35 cellular contexts compared by ENCODE assay signal in the genomic region with DNA sequence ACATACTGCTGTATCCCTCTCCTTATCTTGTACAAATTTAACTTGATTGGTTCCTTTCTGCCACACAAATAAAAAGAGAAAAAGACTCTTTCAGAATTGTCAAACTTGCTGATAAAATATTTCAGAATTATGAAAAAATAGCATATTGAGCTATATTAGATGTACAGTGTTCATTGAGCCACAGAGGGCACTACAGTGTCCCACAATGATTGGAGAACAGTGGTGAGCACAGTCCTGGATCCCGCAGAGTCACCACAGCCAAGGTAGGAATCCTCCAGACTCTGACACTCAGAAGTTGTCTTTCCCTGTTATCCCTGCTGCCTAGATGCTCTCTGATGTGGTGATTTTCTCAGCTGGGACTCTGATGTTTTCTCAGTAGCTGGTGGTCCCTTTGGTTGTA.
"Had no signal": no experiment of that assay in that cellular context is flagged by ENCODE, and none has a peak within 500 bp of the region (broad histone marks: within the 10 kb centered on the region; RNA-seq: fewer than 3 reads in every experiment).

No MANE protein-coding gene starts in this region.

- H3K9me3 ChIP-seq: adrenal gland, body of pancreas, colonic mucosa had no signal

- H3K4me1 ChIP-seq: adrenal gland, colonic mucosa had no signal

- FAIRE-seq: endometrium, endothelial cell of umbilical vein, frontal cortex had no signal

- H3K4me3 ChIP-seq: adrenal gland, body of pancreas, cardiac muscle cell, colonic mucosa had no signal

- H3K9me3 Mint-ChIP-seq: activated B cell treated with CpG ODN at 0.5 μM for 24 hours; activated CD8-positive, alpha-beta T cell treated with anti-CD3 and anti-CD28 coated beads for 36 hours; activated naive CD4-positive, alpha-beta T cell treated with anti-CD3 and anti-CD28 coated beads for 36 hours; activated naive CD4-positive, alpha-beta T cell treated with anti-CD3 and anti-CD28 coated beads, Interleukin-2, amount 50 U/mL, for 24 hours; activated naive CD8-positive, alpha-beta T cell treated with anti-CD3 and anti-CD28 coated beads for 36 hours; activated naive CD8-positive, alpha-beta T cell treated with anti-CD3 and anti-CD28 coated beads, Interleukin-2, amount 50 U/mL, for 24 hours; activated T-helper 1 cell treated with anti-CD3 and anti-CD28 coated beads, Interleukin-12 subunit alpha, Interleukin-12 subunit beta, Interleukin-2, Interleukin-4 antibody, amounts not matched to agents 30 ng/mL and 10 ng/mL and 1 ng/mL, durations not matched to agents 14 hours and 24 hours and 36 hours; activated T-helper 2 cell treated with anti-CD3 and anti-CD28 coated beads, Interferon-gamma antibody, Interleukin-2, Interleukin-4, amounts not matched to agents 10 μg/mL and 5 μg/mL and 100 μg/mL, durations not matched to agents 14 hours and 24 hours and 36 hours; T-helper 2 cell treated with Interferon-gamma antibody and Interleukin-4, amounts not matched to agents 5 μg/mL and 100 μg/mL, for 36 hours had no signal

- H3K27me3 Mint-ChIP-seq: activated B cell treated with CpG ODN at 0.5 μM for 24 hours; activated CD8-positive, alpha-beta T cell treated with anti-CD3 and anti-CD28 coated beads for 36 hours; activated naive CD4-positive, alpha-beta T cell treated with anti-CD3 and anti-CD28 coated beads, Interleukin-2, amount 50 U/mL, for 24 hours; activated naive CD8-positive, alpha-beta T cell treated with anti-CD3 and anti-CD28 coated beads, Interleukin-2, amount 50 U/mL, for 24 hours; T-helper 17 cell had no signal

- DNase-seq: activated B cell treated with CpG ODN at 0.5 μM for 24 hours; activated CD4-positive, alpha-beta T cell treated with anti-CD3 and anti-CD28 coated beads for 48 hours; activated CD4-positive, alpha-beta T cell treated with anti-CD3 and anti-CD28 coated beads, Interleukin-2, amount 50 U/mL, for 1 hour; activated CD4-positive, alpha-beta T cell treated with anti-CD3 and anti-CD28 coated beads, Interleukin-2, amount 50 U/mL, for 48 hours; activated CD8-positive, alpha-beta memory T cell treated with anti-CD3 and anti-CD28 coated beads for 24 hours; activated CD8-positive, alpha-beta T cell treated with anti-CD3 and anti-CD28 coated beads for 36 hours; activated effector memory CD4-positive, alpha-beta T cell treated with anti-CD3 and anti-CD28 coated beads, Interleukin-2, amount 50 U/mL, for 16 hours; activated naive CD4-positive, alpha-beta T cell treated with anti-CD3 and anti-CD28 coated beads for 36 hours; activated naive CD8-positive, alpha-beta T cell treated with anti-CD3 and anti-CD28 coated beads for 36 hours; activated naive CD8-positive, alpha-beta T cell treated with anti-CD3 and anti-CD28 coated beads, Interleukin-2, amount 50 U/mL, for 24 hours; activated T-cell treated with anti-CD3 and anti-CD28 coated beads, Interleukin-2, amount 50 U/mL, for 1 hour; activated T-cell treated with anti-CD3 and anti-CD28 coated beads, Interleukin-2, amount 50 U/mL, for 48 hours; adrenal gland; amygdala; aorta; body of pancreas; central memory CD4-positive, alpha-beta T cell; cerebellar nuclear complex; colonic mucosa; effector CD8-positive, alpha-beta T cell; head of caudate nucleus; T-helper 1 cell; T-helper 17 cell; T1000; WERI-Rb-1 had no signal

- H3K36me3 ChIP-seq: adrenal gland, cardiac muscle cell, colonic mucosa, WERI-Rb-1 had no signal

- H3K36me3 Mint-ChIP-seq: activated naive CD4-positive, alpha-beta T cell treated with anti-CD3 and anti-CD28 coated beads, Interleukin-2, amount 50 U/mL, for 24 hours; activated naive CD8-positive, alpha-beta T cell treated with anti-CD3 and anti-CD28 coated beads for 36 hours had no signal

- ATAC-seq: activated CD4-positive, CD25-positive, alpha-beta regulatory T cell treated with anti-CD3 and anti-CD28 coated beads, Interleukin-2, amount 50 U/mL, for 24 hours; activated CD8-positive, alpha-beta T cell treated with anti-CD3 and anti-CD28 coated beads for 36 hours; activated naive CD8-positive, alpha-beta T cell treated with anti-CD3 and anti-CD28 coated beads, Interleukin-2, amount 50 U/mL, for 24 hours; esophagus mucosa; T-helper 17 cell had no signal

- H3K27ac ChIP-seq: adrenal gland, body of pancreas, cardiac muscle cell, colonic mucosa, WERI-Rb-1 had no signal

- H3K27me3 ChIP-seq: adrenal gland, body of pancreas, cardiac muscle cell, colonic mucosa had no signal

- H3K4me3 Mint-ChIP-seq: activated B cell treated with CpG ODN at 0.5 μM for 24 hours; activated CD8-positive, alpha-beta T cell treated with anti-CD3 and anti-CD28 coated beads for 36 hours; activated naive CD4-positive, alpha-beta T cell treated with anti-CD3 and anti-CD28 coated beads for 36 hours; activated naive CD4-positive, alpha-beta T cell treated with anti-CD3 and anti-CD28 coated beads, Interleukin-2, amount 50 U/mL, for 24 hours; activated naive CD8-positive, alpha-beta T cell treated with anti-CD3 and anti-CD28 coated beads for 36 hours; activated naive CD8-positive, alpha-beta T cell treated with anti-CD3 and anti-CD28 coated beads, Interleukin-2, amount 50 U/mL, for 24 hours; activated T-helper 1 cell treated with anti-CD3 and anti-CD28 coated beads, Interleukin-12 subunit alpha, Interleukin-12 subunit beta, Interleukin-2, Interleukin-4 antibody, amounts not matched to agents 30 ng/mL and 10 ng/mL and 1 ng/mL, durations not matched to agents 14 hours and 24 hours and 36 hours; T-helper 17 cell; T-helper 2 cell treated with Interferon-gamma antibody and Interleukin-4, amounts not matched to agents 5 μg/mL and 100 μg/mL, for 36 hours had no signal

- H3K27ac Mint-ChIP-seq: activated B cell treated with CpG ODN at 0.5 μM for 24 hours; activated CD8-positive, alpha-beta T cell treated with anti-CD3 and anti-CD28 coated beads for 36 hours; activated naive CD4-positive, alpha-beta T cell treated with anti-CD3 and anti-CD28 coated beads for 36 hours; activated naive CD4-positive, alpha-beta T cell treated with anti-CD3 and anti-CD28 coated beads, Interleukin-2, amount 50 U/mL, for 24 hours; activated naive CD8-positive, alpha-beta T cell treated with anti-CD3 and anti-CD28 coated beads for 36 hours; activated naive CD8-positive, alpha-beta T cell treated with anti-CD3 and anti-CD28 coated beads, Interleukin-2, amount 50 U/mL, for 24 hours; activated T-helper 1 cell treated with anti-CD3 and anti-CD28 coated beads, Interleukin-12 subunit alpha, Interleukin-12 subunit beta, Interleukin-2, Interleukin-4 antibody, amounts not matched to agents 30 ng/mL and 10 ng/mL and 1 ng/mL, durations not matched to agents 14 hours and 24 hours and 36 hours; activated T-helper 2 cell treated with anti-CD3 and anti-CD28 coated beads, Interferon-gamma antibody, Interleukin-2, Interleukin-4, amounts not matched to agents 10 μg/mL and 5 μg/mL and 100 μg/mL, durations not matched to agents 14 hours and 24 hours and 36 hours; T-helper 17 cell; T-helper 2 cell treated with Interferon-gamma antibody and Interleukin-4, amounts not matched to agents 5 μg/mL and 100 μg/mL, for 36 hours had no signal

- H3K4me1 Mint-ChIP-seq: activated B cell treated with CpG ODN at 0.5 μM for 24 hours; activated naive CD4-positive, alpha-beta T cell treated with anti-CD3 and anti-CD28 coated beads, Interleukin-2, amount 50 U/mL, for 24 hours; activated naive CD8-positive, alpha-beta T cell treated with anti-CD3 and anti-CD28 coated beads for 36 hours; activated naive CD8-positive, alpha-beta T cell treated with anti-CD3 and anti-CD28 coated beads, Interleukin-2, amount 50 U/mL, for 24 hours; T-helper 17 cell had no signal
